Comparison of ENCODE assay signal across 18 cellular contexts in genomic region chr3:2950159-2950558, GRCh38.
A peak's percentile ranks its signal among the peaks of the same experiment; 100 is the strongest.
DNase-seq lines count a peak whose midpoint lies in the region; ATAC-seq, FAIRE-seq and TF ChIP-seq lines count a peak whose summit lies in the region.
"Had no signal": no experiment of that assay in that cellular context is flagged by ENCODE, and none has a peak within 500 bp of the region (broad histone marks: within the 10 kb centered on the region; RNA-seq: fewer than 3 reads in every experiment).

No MANE protein-coding gene starts in this region.

- WGBS in thyroid gland, 2 donors: 32 to 47% methylated on average over 2 of the region's 2 CpGs

- no peaks in the 10 kb centered on the region for H3K4me1 ChIP-seq in thyroid gland

- H3K9me3 ChIP-seq in thyroid gland: no peaks in the 10 kb centered on the region

- intact Hi-C loops in thyroid gland (cut with DNase I): no loop called here

- no peaks in the 10 kb centered on the region for H3K27me3 ChIP-seq in bronchial epithelial cell (ENCODE audit: control insufficient read depth, insufficient read depth, low read length)
- no peaks in the 10 kb centered on the region for H3K27me3 ChIP-seq in thyroid gland

- ATAC-seq in HG02852 (IDR thresholded peaks at IDR 0.05; ENCODE audit: unreplicated experiment) (peak; percentile 52), GM18502 (IDR thresholded peaks at IDR 0.05; ENCODE audit: poor library complexity, unreplicated experiment) (no peak)
- ATAC-seq: Panc1, Right ventricle myocardium inferior had no signal

- H3K4me3 ChIP-seq in GM12865 (ENCODE audit: low read depth, low read length): no peak overlapping the region
- no peak overlapping the region for H3K4me3 ChIP-seq in bronchial epithelial cell (ENCODE audit: low read depth, low read length)
- H3K4me3 ChIP-seq in thyroid gland (replicated peaks in 1 of 3): no peak overlapping the region
- H3K4me3 ChIP-seq: SK-N-MC had no signal

- no peak for TF ChIP-seq POLR2A in thyroid gland (IDR thresholded peaks at IDR 0.05)

- H3K27ac ChIP-seq in thyroid gland: no peak overlapping the region
- H3K27ac ChIP-seq: SK-N-MC had no signal

- no peak for FAIRE-seq in bronchial epithelial cell (lab: Jason Lieb, UNC)
- FAIRE-seq: GM19239 had no signal

- TF ChIP-seq CTCF in GM12865 (IDR thresholded peaks at IDR 0.05; ENCODE audit: insufficient read depth, low read depth, low read length, missing control alignments): no peak
- TF ChIP-seq CTCF in bronchial epithelial cell (IDR thresholded peaks at IDR 0.05; ENCODE audit: insufficient read depth, low read length, severe bottlenecking): no peak
- TF ChIP-seq CTCF in thyroid gland (IDR thresholded peaks at IDR 0.05): no peak

- DNase-seq in GM12865 (ENCODE audit: low read depth) (peak; percentile 41), bronchial epithelial cell (ENCODE audit: low read depth) (peak; percentile 2), thyroid gland (peak; percentile 15 to 29), HT-29 (ENCODE audit: low spot score) (no peak), NCI-H187 treated with DMSO at 0.1 percent for 48 hours (lab: John Stamatoyannopoulos, UW) (no peak)
- DNase-seq: HFFc6, IMR-90, NCI-H1105, NCI-H1694 treated with DMSO at 0.1 percent for 48 hours, NCI-H2171, NCI-H446 treated with DMSO at 0.1 percent for 48 hours, NCI-H748 treated with DMSO at 0.1 percent for 48 hours had no signal

- no peaks in the 10 kb centered on the region for H3K36me3 ChIP-seq in bronchial epithelial cell (ENCODE audit: control insufficient read depth, insufficient read depth, low read length)
- no peaks in the 10 kb centered on the region for H3K36me3 ChIP-seq in thyroid gland

Comparison
In these comparisons a context has a peak if more than half of its experiments do, and no peak if none do; other contexts are left out.
1. DNase-seq: peak in GM12865 (single experiment), bronchial epithelial cell (single experiment) and thyroid gland (2 of 2); none in HT-29 (single experiment) and NCI-H187 treated with DMSO at 0.1 percent for 48 hours (single experiment).